8 cellular contexts compared by ENCODE assay signal in genomic region chr17:59753522-59754467, GRCh38. TPM values are rescaled to one million over a fixed set of nuclear protein-coding genes. Genes with fewer than 3 reads are reported as not detected.
DNase-seq lines count a peak whose midpoint lies in the region; ATAC-seq, FAIRE-seq and TF ChIP-seq lines count a peak whose summit lies in the region.

No MANE protein-coding gene starts in this region.

- no peak overlapping the region for H2BK5ac ChIP-seq in H1 (ENCODE audit: low read depth, low read length)

- no peaks in the 10 kb centered on the region for H3K79me2 ChIP-seq in H1 (ENCODE audit: control insufficient read depth in 1 of 2, insufficient read depth in 2 of 2, low read length in 2 of 2)

- TF ChIP-seq CTCF in H1 (IDR thresholded peaks at IDR 0.05; ENCODE audit: control extremely low read depth in 1 of 3, insufficient read depth in 1 of 3, low read depth in 1 of 3, low read length in 3 of 3), result peak in 2 of 3 experiments; percentile 54 to 59; a peak in 2 of 4 replicates
- peak; percentile 47 to 81 (median 69) for TF ChIP-seq CTCF in upper lobe of left lung (IDR thresholded peaks at IDR 0.05)

- no peak overlapping the region for H3K14ac ChIP-seq in H1 (ENCODE audit: insufficient read length)

- H3K4me3 ChIP-seq in H1 (ENCODE audit: extremely low read depth in 1 of 4, insufficient read depth in 2 of 4, low read depth in 3 of 4, low read length in 4 of 4) (no peak overlapping the region), mesodermal cell (ENCODE audit: extremely low read depth, insufficient read depth, low read length, poor library complexity, severe bottlenecking) (no peak overlapping the region), upper lobe of left lung (no peak overlapping the region)

- no peak overlapping the region for H3K27ac ChIP-seq in H1 (ENCODE audit: low read depth, low read length)
- peak overlapping the region; percentile 98 for H3K27ac ChIP-seq in mesodermal cell (ENCODE audit: low read depth, low read length, severe bottlenecking)
- peak overlapping the region; percentile 27 to 69 (median 51) for H3K27ac ChIP-seq in upper lobe of left lung

- no peak overlapping the region for H3K4me2 ChIP-seq in H1 (ENCODE audit: insufficient read depth in 1 of 2, low read depth in 2 of 2, low read length in 2 of 2)

- POLR2A ChIA-PET in H1 (lab: Charles Lee; ENCODE audit: partially characterized antibody), result interaction anchor here (0.8 to 3.4 kb wide), 8 partner anchors 32 to 284 kb away, joined by 3 to 24 read pairs (median 3); partner anchors contain the start of genes PTRH2 and VMP1

- no peak overlapping the region for H4K5ac ChIP-seq in H1 (ENCODE audit: insufficient read length, low read depth, low read length)

- no peak overlapping the region for H2BK120ac ChIP-seq in H1 (replicated peaks; ENCODE audit: low read depth, low read length)

- DNase-seq in DMS153 (lab: John Stamatoyannopoulos, UW) (peak; percentile 72), H54 (ENCODE audit: insufficient read length, low spot score) (peak; percentile 15), NCI-H1694 (lab: John Stamatoyannopoulos, UW) (peak; percentile 92), SKM-1 (lab: John Stamatoyannopoulos, UW; ENCODE audit: unreplicated experiment) (peak; percentile 66), H1 (ENCODE audit: low read depth in 1 of 2, low spot score in 2 of 2) (no peak), upper lobe of left lung (no peak)

- H3K36me3 ChIP-seq in H1 (ENCODE audit: control insufficient read depth in 2 of 4, insufficient read depth in 4 of 4, low read length in 3 of 4) (no peaks in the 10 kb centered on the region), mesodermal cell (ENCODE audit: control insufficient read depth, insufficient read depth, low read length) (peaks cover 11% of the 10 kb centered on the region), upper lobe of left lung (peaks cover 0 to 4% (median 0%) of the 10 kb centered on the region in 4 donors)

- no peak overlapping the region for H3K9ac ChIP-seq in H1 (replicated peaks in 1 of 4; ENCODE audit: extremely low read depth in 1 of 4, low read depth in 3 of 4, low read length in 3 of 4)

- no peak for TF ChIP-seq POLR2A in H54 (IDR thresholded peaks at IDR 0.05; ENCODE audit: low read depth, low read length)
- no peak for TF ChIP-seq POLR2A in H1 (IDR thresholded peaks at IDR 0.05; ENCODE audit: control extremely low read depth in 1 of 2, low read depth in 2 of 2, low read length in 2 of 2)
- no peak for TF ChIP-seq POLR2A in upper lobe of left lung (IDR thresholded peaks at IDR 0.05)

- CTCF ChIA-PET in H1 (lab: Charles Lee; ENCODE audit: partially characterized antibody), result interaction anchor here (0.6 to 4.1 kb wide), 33 partner anchors 9 to 708 kb away, joined by 3 to 32 read pairs (median 4); no protein-coding TSS in a partner anchor

- no peak overlapping the region for H2BK20ac ChIP-seq in H1 (ENCODE audit: low read length)

- no peak overlapping the region for H3K56ac ChIP-seq in H1 (replicated peaks; ENCODE audit: insufficient read length, low read depth, low read length)

- no peak overlapping the region for H2AFZ ChIP-seq in H1 (ENCODE audit: low read length)

- no peak for TF ChIP-seq EP300 in H1 (IDR thresholded peaks at IDR 0.05; ENCODE audit: borderline replicate concordance in 1 of 2, low read depth in 2 of 2, low read length in 2 of 2)
- no peak for TF ChIP-seq EP300 in upper lobe of left lung (IDR thresholded peaks at IDR 0.05)

- peak; percentile 88 for TF ChIP-seq RAD21 in H1 (IDR thresholded peaks at IDR 0.05 in 1 of 2, conservative IDR thresholded peaks at IDR 0.05 in 1 of 2; ENCODE audit: low read depth in 2 of 2, low read length in 2 of 2)

- H3K4ac ChIP-seq in H1 (replicated peaks; ENCODE audit: insufficient read length, low read depth, low read length), result no peak overlapping the region

- H4K8ac ChIP-seq in H1 (ENCODE audit: extremely low read depth, insufficient read depth, low read length), result no peak overlapping the region

- no peaks in the 10 kb centered on the region for H4K20me1 ChIP-seq in H1 (replicated peaks in 1 of 2; ENCODE audit: control insufficient read depth in 1 of 2, insufficient read depth in 2 of 2, low read length in 2 of 2)

- H3K23me2 ChIP-seq in H1 (ENCODE audit: low read depth, low read length), result no peaks in the 10 kb centered on the region

- H3K18ac ChIP-seq in H1 (ENCODE audit: extremely low read depth, low read length), result no peak overlapping the region

- peak; percentile 72 for FAIRE-seq in H54 (lab: Jason Lieb, UNC)
- FAIRE-seq in H1 (lab: Jason Lieb, UNC), result no peak

- H3K79me1 ChIP-seq in H1 (ENCODE audit: low read depth, low read length), result no peaks in the 10 kb centered on the region

- no peak overlapping the region for H3K23ac ChIP-seq in H1 (ENCODE audit: insufficient read length)

- no peak overlapping the region for H2AK5ac ChIP-seq in H1 (ENCODE audit: low read depth, low read length)

- 66% methylated on average over 3 of the region's 3 CpGs; no CpG with 5 or more reads in 1 of the 2 experiments for WGBS in H1 (ENCODE audit: extremely low coverage in 1 of 2, insufficient coverage in 1 of 2, insufficient read length in 1 of 2, insufficient replicate concordance in 2 of 2, low coverage in 1 of 2, low lambda C conversion rate in 2 of 2, missing lambda C conversion rate in 1 of 2), 2 experiments
- no CpG with 5 or more reads among the region's 3 CpGs for WGBS in mesodermal cell (ENCODE audit: insufficient coverage in 2 of 2), 2 experiments
- WGBS in upper lobe of left lung, 2 donors, result 22 to 27% methylated on average over 3 of the region's 3 CpGs

- ATAC-seq in upper lobe of left lung (ENCODE audit: low FRiP score in 2 of 2), result peak; percentile 91 to 92
- no peak for ATAC-seq in GM21526 (IDR thresholded peaks at IDR 0.05; ENCODE audit: low FRiP score, unreplicated experiment)

- H3K4me1 ChIP-seq in H1 (replicated peaks in 1 of 4; ENCODE audit: control insufficient read depth in 3 of 4, insufficient read depth in 4 of 4, low read length in 3 of 4) (peaks cover 0 to 2% (median 0%) of the 10 kb centered on the region in 4 experiments; a peak in 1 of 7 replicates), mesodermal cell (ENCODE audit: control insufficient read depth, insufficient read depth, low read length, poor library complexity, severe bottlenecking) (peaks cover 26% of the 10 kb centered on the region), upper lobe of left lung (peaks cover 10 to 35% (median 23%) of the 10 kb centered on the region in 4 donors)

- no peak overlapping the region for H4K91ac ChIP-seq in H1 (replicated peaks; ENCODE audit: insufficient read length, low read length)

- H2BK12ac ChIP-seq in H1 (ENCODE audit: low read depth, low read length), result no peak overlapping the region

- no peaks in the 10 kb centered on the region for H3K9me3 ChIP-seq in H1 (ENCODE audit: insufficient read depth in 2 of 2, low read depth in 1 of 2, low read length in 1 of 2)
- H3K9me3 ChIP-seq in mesodermal cell (ENCODE audit: control insufficient read depth, low read length), result peaks cover 1% of the 10 kb centered on the region
- H3K9me3 ChIP-seq in upper lobe of left lung, result no peaks in the 10 kb centered on the region

- H2BK15ac ChIP-seq in H1 (ENCODE audit: low read length), result no peak overlapping the region

- H3K27me3 ChIP-seq in H1 (replicated peaks in 1 of 4; ENCODE audit: control insufficient read depth in 3 of 4, extremely low read depth in 1 of 4, insufficient read depth in 3 of 4, low read length in 3 of 4) (no peaks in the 10 kb centered on the region), upper lobe of left lung (no peaks in the 10 kb centered on the region)

TF ChIP-seq in H1, 55 proteins besides CTCF, POLR2A, EP300 and RAD21:
- no peak for TF ChIP-seq JUND (IDR thresholded peaks at IDR 0.05; ENCODE audit: low read length)
- no peak for TF ChIP-seq PHF8 (conservative IDR thresholded peaks at IDR 0.05; ENCODE audit: low read depth, low read length)
- no peak for TF ChIP-seq HDAC6 (IDR thresholded peaks at IDR 0.05; ENCODE audit: low read depth, low read length)
- no peak for TF ChIP-seq CBX5 (IDR thresholded peaks at IDR 0.05; ENCODE audit: low read depth, low read length)
- TF ChIP-seq RBBP5 (IDR thresholded peaks at IDR 0.05; ENCODE audit: borderline replicate concordance, low read depth, low read length), result no peak
- TF ChIP-seq SIRT6 (IDR thresholded peaks at IDR 0.05; ENCODE audit: low read length), result no peak
- TF ChIP-seq CTBP2 (IDR thresholded peaks at IDR 0.05; ENCODE audit: borderline replicate concordance, insufficient read depth, insufficient read length, low read length), result no peak
- TF ChIP-seq TEAD4 (IDR thresholded peaks at IDR 0.05; ENCODE audit: low read depth, low read length), result no peak

RNA-seq across cellular contexts. Expression of gene VMP1, which starts 46.3 kb away (rescaled TPM):
- total RNA-seq in H1 (2021; fragmentation: NEBNext Ultra II Directional; extraction: Animal tissue kit (Norgen Biotek cat#: 25700)), result 92.6 and 92.7 TPM in 2 replicates
- 28.1 and 45.0 TPM in 2 replicates for polyA plus RNA-seq in H1 (2011; rRNA removed)
- polyA plus RNA-seq in H1 (2011; cell fraction: cytosol; rRNA removed), result 44.4 TPM
- 31.9 TPM for polyA plus RNA-seq in H1 (2011; cell fraction: nucleus; rRNA removed)
- 49.1 to 67.3 TPM (median 56.1 TPM) in 4 replicates for polyA plus RNA-seq in H1 (2012, experiment 1 of 2)
- polyA plus RNA-seq in H1 (2012, experiment 2 of 2), result 15.1 TPM
- 87.8 TPM for polyA plus RNA-seq in H1 (2013, experiment 1 of 2)
- polyA plus RNA-seq in H1 (2013, experiment 2 of 2), result 96.9 TPM
- polyA minus RNA-seq in H1 (2011; rRNA and poly(A)+ RNA removed), result 97.5 and 109 TPM in 2 replicates
- 58.4 TPM for polyA minus RNA-seq in H1 (2011; cell fraction: cytosol; rRNA and poly(A)+ RNA removed)
- 242 TPM for polyA minus RNA-seq in H1 (2011; cell fraction: nucleus; rRNA and poly(A)+ RNA removed)
- polyA plus RNA-seq in mesodermal cell (2013, experiment 1 of 2), result 102 TPM
- polyA plus RNA-seq in mesodermal cell (2013, experiment 2 of 2), result 95.1 TPM
- total RNA-seq in upper lobe of left lung, result 100 to 1,000 TPM; 124 to 246 (median 181) TPM

RNA-seq across cellular contexts. Expression of gene PTRH2, which starts 46.6 kb away (rescaled TPM):
- total RNA-seq in H1 (2021; fragmentation: NEBNext Ultra II Directional; extraction: Animal tissue kit (Norgen Biotek cat#: 25700)), result 36.5 and 39.4 TPM in 2 replicates
- polyA plus RNA-seq in H1 (2011; rRNA removed), result 23.9 and 43.2 TPM in 2 replicates
- 53.2 TPM for polyA plus RNA-seq in H1 (2011; cell fraction: cytosol; rRNA removed)
- 22.9 TPM for polyA plus RNA-seq in H1 (2011; cell fraction: nucleus; rRNA removed)
- polyA plus RNA-seq in H1 (2012, experiment 1 of 2), result 47.3 to 54.8 TPM (median 51.6 TPM) in 4 replicates
- polyA plus RNA-seq in H1 (2012, experiment 2 of 2), result 9.0 TPM
- polyA plus RNA-seq in H1 (2013, experiment 1 of 2), result 51.8 TPM
- 61.4 TPM for polyA plus RNA-seq in H1 (2013, experiment 2 of 2)
- polyA minus RNA-seq in H1 (2011; rRNA and poly(A)+ RNA removed), result 26.7 and 30.2 TPM in 2 replicates
- polyA minus RNA-seq in H1 (2011; cell fraction: cytosol; rRNA and poly(A)+ RNA removed), result 11.4 TPM
- 30.5 TPM for polyA minus RNA-seq in H1 (2011; cell fraction: nucleus; rRNA and poly(A)+ RNA removed)
- polyA plus RNA-seq in mesodermal cell (2013, experiment 1 of 2), result 27.4 TPM
- polyA plus RNA-seq in mesodermal cell (2013, experiment 2 of 2), result 27.3 TPM
- total RNA-seq in upper lobe of left lung, result 10 to 100 TPM; 13.7 to 38.5 (median 22.0) TPM

Comparison
In these comparisons a context has a peak if more than half of its experiments do, and no peak if none do; other contexts are left out.
1. DNase-seq: peak in DMS153 (single experiment), H54 (single experiment), NCI-H1694 (single experiment) and SKM-1 (single experiment); none in H1 (0 of 2) and upper lobe of left lung (0 of 2).